ENCODE assay signal across 12 cellular contexts in the genomic region with DNA sequence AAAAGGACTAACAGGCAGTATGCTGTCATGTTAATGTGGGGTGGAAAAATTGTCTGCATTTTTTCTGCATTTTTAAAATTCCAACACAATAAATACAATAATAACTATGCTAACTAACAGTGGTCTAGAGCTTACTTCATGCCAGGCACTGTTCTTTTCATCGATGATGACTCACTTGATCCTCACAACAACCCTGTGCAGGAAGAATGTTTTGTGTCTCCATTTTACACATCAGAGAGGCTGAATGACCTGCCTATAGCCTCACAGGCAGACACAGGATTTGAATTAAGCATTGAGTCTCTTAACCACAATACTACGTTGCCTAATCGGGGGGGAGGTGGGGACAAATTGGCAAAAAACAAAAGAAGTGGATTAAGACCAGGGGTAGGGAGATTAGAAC. TPM values are rescaled to one million over a fixed set of nuclear protein-coding genes. Genes with fewer than 3 reads are reported as not detected.
DNase-seq lines count a peak whose midpoint lies in the region; TF ChIP-seq lines count a peak whose summit lies in the region.
"Had no signal": no experiment of that assay in that cellular context is flagged by ENCODE, and none has a peak within 500 bp of the region (broad histone marks: within the 10 kb centered on the region; RNA-seq: fewer than 3 reads in every experiment).

No MANE protein-coding gene starts in this region.

- no peak overlapping the region for H3K4me3 ChIP-seq in SJSA1
- no peak overlapping the region for H3K4me3 ChIP-seq in fibroblast of mammary gland (ENCODE audit: control insufficient read depth, low read depth, low read length)
- H3K4me3 ChIP-seq in skeletal muscle satellite cell (ENCODE audit: low read length) = peak overlapping the region; percentile 23
- H3K4me3 ChIP-seq: adrenal gland had no signal

- peaks cover 54% of the 10 kb centered on the region for H3K4me1 ChIP-seq in SJSA1 (replicated peaks)
- H3K4me1 ChIP-seq in skeletal muscle satellite cell (ENCODE audit: control insufficient read depth, insufficient read depth, low read length) = peaks cover 45% of the 10 kb centered on the region

- peak; percentile 34 for DNase-seq in SIG-M5 treated with dmso at 0.1 percent for 504 hours (lab: John Stamatoyannopoulos, UW; ENCODE audit: unreplicated experiment)
- DNase-seq in SIG-M5 (lab: John Stamatoyannopoulos, UW) = no peak
- DNase-seq in SJSA1 (ENCODE audit: low read depth in 1 of 2, low spot score in 2 of 2) = peak; percentile 81 to 95
- peak; percentile 91 for DNase-seq in fibroblast of mammary gland (ENCODE audit: low read depth)
- no peak for DNase-seq in stimulated activated CD4-positive, alpha-beta T cell treated with anti-CD3 and anti-CD28 coated beads, Interleukin-15, amount 100 ng/mL, for 24 hours
- no peak for DNase-seq in stimulated activated CD4-positive, alpha-beta T cell treated with anti-CD3 and anti-CD28 coated beads, Interleukin-4, amount 100 ng/mL, for 1 hour
- no peak for DNase-seq in GM10248 (ENCODE audit: extremely low spot score)
- DNase-seq: activated CD4-positive, alpha-beta T cell treated with anti-CD3 and anti-CD28 coated beads, Interleukin-2, amount 50 U/mL, for 4 hours; NCI-H2029 had no signal

- TF ChIP-seq CTCF in fibroblast of mammary gland (conservative IDR thresholded peaks at IDR 0.05; ENCODE audit: control insufficient read depth, insufficient read depth, low read depth, low read length) = no peak
- TF ChIP-seq CTCF in GM10248 (IDR thresholded peaks at IDR 0.05; ENCODE audit: control extremely low read depth, extremely low read depth, low read depth, missing control alignments) = no peak

- peak overlapping the region; percentile 51 for H3K4me2 ChIP-seq in skeletal muscle satellite cell (ENCODE audit: low read length)

- peak overlapping the region; percentile 75 for H3K9ac ChIP-seq in skeletal muscle satellite cell (ENCODE audit: low read depth, low read length)

- CTCF ChIA-PET in GM10248 (lab: Yijun Ruan, JAX) = interaction anchor here (2.3 kb wide), 1 partner anchor 22 kb away, joined by 7 read pairs; no protein-coding TSS in a partner anchor

- H3K9me3 ChIP-seq in SJSA1 (replicated peaks) (no peaks in the 10 kb centered on the region; the same call in 1 of the 2 replicates), skeletal muscle satellite cell (replicated peaks; ENCODE audit: low read length) (peaks cover 12% of the 10 kb centered on the region)

- POLR2A ChIA-PET in GM10248 (lab: Yijun Ruan, JAX) = no interaction called here

- H3K36me3 ChIP-seq in SJSA1 = peaks cover 55% of the 10 kb centered on the region
- H3K36me3 ChIP-seq in skeletal muscle satellite cell (ENCODE audit: insufficient read depth, low read length) = peaks cover 51% of the 10 kb centered on the region

- peak overlapping the region; percentile 98 for H3K27ac ChIP-seq in SJSA1
- H3K27ac ChIP-seq: 22Rv1 had no signal

- H3K27me3 ChIP-seq in SJSA1 (replicated peaks) (no peaks in the 10 kb centered on the region), skeletal muscle satellite cell (ENCODE audit: control insufficient read depth, insufficient read depth, low read length) (no peaks in the 10 kb centered on the region)
- H3K27me3 ChIP-seq: adrenal gland had no signal

RNA-seq across cellular contexts. Expression of a gene that starts 26.9 kb away (rescaled TPM):
- total RNA-seq in SJSA1 (2014; rRNA removed; shearing (Covaris generic)) = 16.3 and 20.2 TPM in 2 replicates
- total RNA-seq in skeletal muscle satellite cell (2012; rRNA removed) = 6.3 TPM in 2 replicates

RNA-seq across cellular contexts. Expression of a gene that starts 42.9 kb away (rescaled TPM):
- 983 and 1,383 TPM in 2 replicates for total RNA-seq in SJSA1 (2014; rRNA removed; shearing (Covaris generic))
- 1,553 and 2,067 TPM in 2 replicates for total RNA-seq in skeletal muscle satellite cell (2012; rRNA removed)

Comparison
In these comparisons a context has a peak if more than half of its experiments do, and no peak if none do; other contexts are left out.
1. DNase-seq: peak in SIG-M5 treated with dmso at 0.1 percent for 504 hours (single experiment), SJSA1 (2 of 2) and fibroblast of mammary gland (single experiment); none in SIG-M5 (single experiment), stimulated activated CD4-positive, alpha-beta T cell treated with anti-CD3 and anti-CD28 coated beads, Interleukin-15, amount 100 ng/mL, for 24 hours (single experiment), stimulated activated CD4-positive, alpha-beta T cell treated with anti-CD3 and anti-CD28 coated beads, Interleukin-4, amount 100 ng/mL, for 1 hour (single experiment) and GM10248 (single experiment).